In the genomic region with DNA sequence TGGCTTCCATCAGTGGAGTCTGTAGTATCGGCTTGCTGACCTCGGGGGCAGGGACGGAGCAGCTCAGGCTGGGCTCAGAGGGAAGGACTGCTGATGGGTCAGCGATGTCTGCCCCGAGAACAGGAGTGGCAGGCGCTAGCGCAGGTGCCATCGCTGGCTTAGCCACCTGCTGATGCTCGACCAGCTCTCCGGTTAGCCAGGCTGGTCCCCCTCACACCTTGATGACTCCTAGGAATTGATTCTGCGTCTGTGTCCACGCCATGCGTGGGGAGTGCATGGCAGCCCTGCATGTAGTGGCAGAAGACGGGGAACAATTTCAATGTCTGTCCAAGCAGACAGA, we compare ENCODE assay signal across 18 cellular contexts. TPM values are rescaled to one million over a fixed set of nuclear protein-coding genes. Genes with fewer than 3 reads are reported as not detected.
DNase-seq lines count a peak whose midpoint lies in the region; ATAC-seq and TF ChIP-seq lines count a peak whose summit lies in the region.
"Had no signal": no experiment of that assay in that cellular context is flagged by ENCODE, and none has a peak within 500 bp of the region (broad histone marks: within the 10 kb centered on the region; RNA-seq: fewer than 3 reads in every experiment).

No MANE protein-coding gene starts in this region.

- intact Hi-C loops in left ventricle myocardium inferior (cut with micrococcal nuclease) (no loop called here), cardiac septum (cut with DNase I) (no loop called here), posterior cingulate gyrus (cut with DNase I) (no loop called here)

- H3K4me1 ChIP-seq in left ventricle myocardium inferior (peaks cover 42% of the 10 kb centered on the region), suprapubic skin (peaks cover 47% of the 10 kb centered on the region)

- no peak for TF ChIP-seq POLR2A in suprapubic skin (IDR thresholded peaks at IDR 0.05)

- WGBS in suprapubic skin = 81% methylated on average over 13 of the region's 14 CpGs

- DNase-seq in left ventricle myocardium inferior (no peak), cardiac septum (ENCODE audit: low spot score) (no peak), nephron progenitor cell (no peak), suprapubic skin (ENCODE audit: low spot score in 2 of 2) (no peak), posterior cingulate gyrus (no peak), NCI-H446 treated with DMSO at 0.1 percent for 48 hours (lab: John Stamatoyannopoulos, UW) (no peak)
- DNase-seq: KG1, NCI-H1092, NCI-H1694, NCI-H748 treated with DMSO at 0.1 percent for 48 hours, PC-9, SHP77 treated with DMSO at 0.1 percent for 48 hours had no signal

- H3K36me3 Mint-ChIP-seq in nephron progenitor cell (ENCODE audit: low read depth) = peaks cover 64% of the 10 kb centered on the region

- no peak overlapping the region for H3K4me3 Mint-ChIP-seq in nephron progenitor cell

- H3K4me1 Mint-ChIP-seq in nephron progenitor cell = peaks cover 31% of the 10 kb centered on the region

- TF ChIP-seq CTCF in left ventricle myocardium inferior (IDR thresholded peaks at IDR 0.05; ENCODE audit: borderline replicate concordance) (no peak), nephron progenitor cell (IDR thresholded peaks at IDR 0.05) (no peak), suprapubic skin (IDR thresholded peaks at IDR 0.05) (no peak)

- H3K36me3 ChIP-seq in left ventricle myocardium inferior = peaks cover 17% of the 10 kb centered on the region
- peaks cover 11% of the 10 kb centered on the region for H3K36me3 ChIP-seq in suprapubic skin

- no peaks in the 10 kb centered on the region for H3K27me3 ChIP-seq in left ventricle myocardium inferior (ENCODE audit: low read depth)
- H3K27me3 ChIP-seq in suprapubic skin = no peaks in the 10 kb centered on the region

- TF ChIP-seq EP300 in suprapubic skin (IDR thresholded peaks at IDR 0.05) = no peak

- H3K27me3 Mint-ChIP-seq in nephron progenitor cell (ENCODE audit: low read depth, poor library complexity) = peaks cover 9% of the 10 kb centered on the region

- H3K9me3 Mint-ChIP-seq in nephron progenitor cell = peaks cover 22% of the 10 kb centered on the region

- no peak overlapping the region for H3K4me3 ChIP-seq in left ventricle myocardium inferior
- peak overlapping the region; percentile 21 for H3K4me3 ChIP-seq in suprapubic skin
- H3K4me3 ChIP-seq: A549, GM12878, PC-9 had no signal

- H3K27ac Mint-ChIP-seq in nephron progenitor cell = peak overlapping the region; percentile 36

- H3K9me3 ChIP-seq in left ventricle myocardium inferior (replicated peaks) (no peaks in the 10 kb centered on the region), suprapubic skin (no peaks in the 10 kb centered on the region)

- no peak for ATAC-seq in HG02840 (IDR thresholded peaks at IDR 0.05; ENCODE audit: low FRiP score, unreplicated experiment)
- ATAC-seq: GM12878 had no signal

- H3K27ac ChIP-seq in left ventricle myocardium inferior (replicated peaks) (peak overlapping the region; percentile 38), cingulate gyrus (ENCODE audit: low read depth, low read length) (peak overlapping the region; percentile 2), suprapubic skin (peak overlapping the region; percentile 22)
- H3K27ac ChIP-seq: A549, C4-2B, HL-60, PC-9 had no signal

RNA-seq across cellular contexts. Expression of gene SS18L1, which starts 6.6 kb away (rescaled TPM):
- total RNA-seq in left ventricle myocardium inferior (9.0 TPM), cardiac septum (8.0 TPM), suprapubic skin (10 to 100 TPM; 23.3 to 81.1 (median 26.9) TPM)

RNA-seq across cellular contexts. Expression of gene PSMA7, which starts 7.0 kb away (rescaled TPM):
- 233 TPM for total RNA-seq in left ventricle myocardium inferior
- total RNA-seq in cardiac septum = 198 TPM
- total RNA-seq in suprapubic skin = 100 to 1,000 TPM; 163 to 226 (median 208) TPM

RNA-seq across cellular contexts. Expression of gene LSM14B, which starts 27.9 kb away (rescaled TPM):
- 51.6 TPM for total RNA-seq in left ventricle myocardium inferior
- 51.0 TPM for total RNA-seq in cardiac septum
- total RNA-seq in suprapubic skin = 10 to 100 TPM; 32.4 to 45.7 (median 37.0) TPM

RNA-seq across cellular contexts. Expression of gene MTG2, which starts 32.6 kb away (rescaled TPM):
- total RNA-seq in left ventricle myocardium inferior (25.9 TPM), cardiac septum (26.6 TPM), suprapubic skin (10 to 100 TPM; 19.1 to 43.0 (median 30.3) TPM)
